ENCODE assay signal across 15 cellular contexts in the genomic region with DNA sequence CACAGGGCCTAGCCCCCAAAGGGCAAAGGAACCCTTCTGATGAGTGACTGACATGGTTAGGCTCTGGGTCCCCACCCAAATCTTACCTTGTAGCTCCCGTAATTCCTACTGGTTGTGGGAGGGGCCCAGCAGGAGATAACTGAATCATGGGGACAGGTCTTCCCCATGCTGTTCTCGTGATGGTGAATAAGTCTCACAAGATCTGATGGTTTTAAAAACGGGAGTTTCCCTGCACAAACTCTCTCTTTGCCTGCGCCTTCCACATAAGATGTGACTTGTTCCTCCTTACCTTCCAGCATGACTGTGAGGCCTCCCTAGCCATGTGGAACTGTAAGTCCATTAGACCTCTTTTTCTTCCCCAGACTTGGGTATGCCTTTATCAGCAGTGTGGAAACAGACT. TPM values are rescaled to one million over a fixed set of nuclear protein-coding genes. Genes with fewer than 3 reads are reported as not detected.
DNase-seq lines count a peak whose midpoint lies in the region; ATAC-seq and TF ChIP-seq lines count a peak whose summit lies in the region.
"Had no signal": no experiment of that assay in that cellular context is flagged by ENCODE, and none has a peak within 500 bp of the region (broad histone marks: within the 10 kb centered on the region; RNA-seq: fewer than 3 reads in every experiment).

No MANE protein-coding gene starts in this region.

- H3K36me3 Mint-ChIP-seq in activated T-cell treated with anti-CD3 and anti-CD28 coated beads, Interleukin-2, amount 50 U/mL, for 24 hours (ENCODE audit: low read depth): peaks cover 94% of the 10 kb centered on the region
- peaks cover 39% of the 10 kb centered on the region for H3K36me3 Mint-ChIP-seq in activated CD4-positive, alpha-beta memory T cell treated with anti-CD3 and anti-CD28 coated beads, Interleukin-2, amount 10 ng/mL, durations not matched to agents 7 days and 5 days (ENCODE audit: low read depth)

- H3K9me3 ChIP-seq in breast epithelium: no peaks in the 10 kb centered on the region
- no peaks in the 10 kb centered on the region for H3K9me3 ChIP-seq in lower lobe of right lung
- no peaks in the 10 kb centered on the region for H3K9me3 ChIP-seq in transverse colon

- H3K4me3 ChIP-seq in breast epithelium (no peak overlapping the region), lower lobe of right lung (no peak overlapping the region), transverse colon (no peak overlapping the region)
- H3K4me3 ChIP-seq: SK-N-MC had no signal

- ATAC-seq in lower lobe of right lung: no peak
- ATAC-seq: activated CD4-positive, alpha-beta T cell treated with anti-CD3 and anti-CD28 coated beads for 36 hours had no signal

- in situ Hi-C loops in transverse colon (cut with MboI; ENCODE audit: low pct_ligation_motif_present in 1 of 4, low pct_unique_long_range_greater_than_20kb in 1 of 4, low sequenced_read_pairs in 3 of 4): no loop called here

- TF ChIP-seq EP300 in transverse colon (IDR thresholded peaks at IDR 0.05; ENCODE audit: low read depth): no peak

- intact Hi-C loops in breast epithelium (cut with DNase I; ENCODE audit: low total_unique reads) (loop anchor here (5.0 kb wide), 1 partner anchor 1287 kb away; no protein-coding TSS in a partner anchor), lower lobe of right lung (cut with DNase I) (no loop called here), transverse colon (cut with DNase I; ENCODE audit: low total_unique reads) (no loop called here)

- POLR2A ChIA-PET in activated CD4-positive, alpha-beta memory T cell treated with anti-CD3 and anti-CD28 coated beads, Interleukin-2, amount 10 ng/mL, durations not matched to agents 7 days and 5 days (lab: Charles Lee): no interaction called here

- H3K27me3 Mint-ChIP-seq in activated T-cell treated with anti-CD3 and anti-CD28 coated beads, Interleukin-2, amount 50 U/mL, for 24 hours: no peaks in the 10 kb centered on the region
- H3K27me3 Mint-ChIP-seq in activated CD4-positive, alpha-beta memory T cell treated with anti-CD3 and anti-CD28 coated beads, Interleukin-2, amount 10 ng/mL, durations not matched to agents 7 days and 5 days: no peaks in the 10 kb centered on the region
- H3K27me3 Mint-ChIP-seq: activated CD4-positive, alpha-beta T cell treated with anti-CD3 and anti-CD28 coated beads for 36 hours had no signal

- H3K27me3 ChIP-seq in breast epithelium: no peaks in the 10 kb centered on the region
- H3K27me3 ChIP-seq in lower lobe of right lung (ENCODE audit: low read depth): no peaks in the 10 kb centered on the region
- no peaks in the 10 kb centered on the region for H3K27me3 ChIP-seq in transverse colon

- H3K4me1 Mint-ChIP-seq in activated T-cell treated with anti-CD3 and anti-CD28 coated beads, Interleukin-2, amount 50 U/mL, for 24 hours (ENCODE audit: low read depth): peaks cover 9% of the 10 kb centered on the region
- peaks cover 31% of the 10 kb centered on the region for H3K4me1 Mint-ChIP-seq in activated CD4-positive, alpha-beta memory T cell treated with anti-CD3 and anti-CD28 coated beads, Interleukin-2, amount 10 ng/mL, durations not matched to agents 7 days and 5 days

- H3K27ac ChIP-seq in breast epithelium (peak overlapping the region; percentile 52 to 60), lower lobe of right lung (peak overlapping the region; percentile 32), transverse colon (peak overlapping the region; percentile 71 to 88 (median 78))

- TF ChIP-seq CTCF in breast epithelium (IDR thresholded peaks at IDR 0.05) (no peak), lower lobe of right lung (IDR thresholded peaks at IDR 0.05) (no peak), transverse colon (IDR thresholded peaks at IDR 0.05) (no peak)

- DNase-seq in activated T-cell treated with anti-CD3 and anti-CD28 coated beads, Interleukin-2, amount 50 U/mL, for 24 hours: no peak
- DNase-seq in activated T-cell treated with anti-CD3 and anti-CD28 coated beads for 4 hours (no peak), breast epithelium (ENCODE audit: low spot score in 2 of 2) (no peak), lower lobe of right lung (no peak), transverse colon (no peak), COLO829 (ENCODE audit: low spot score) (no peak)
- DNase-seq in activated effector memory CD4-positive, alpha-beta T cell treated with anti-CD3 and anti-CD28 coated beads, Interleukin-2, amount 50 U/mL, for 16 hours: no peak
- DNase-seq in activated CD4-positive, alpha-beta memory T cell treated with anti-CD3 and anti-CD28 coated beads, Interleukin-2, amount 10 ng/mL, durations not matched to agents 7 days and 5 days: no peak
- DNase-seq: activated CD4-positive, alpha-beta T cell treated with anti-CD3 and anti-CD28 coated beads for 36 hours; DMS79; KBM-7; NCI-H187; stimulated activated CD4-positive, alpha-beta T cell treated with anti-CD3 and anti-CD28 coated beads, Interleukin-12 subunit alpha, Interleukin-12 subunit beta, amount 100 ng/mL, for 4 hours had no signal

- H3K9me3 Mint-ChIP-seq in activated T-cell treated with anti-CD3 and anti-CD28 coated beads, Interleukin-2, amount 50 U/mL, for 24 hours: no peaks in the 10 kb centered on the region
- H3K9me3 Mint-ChIP-seq in activated CD4-positive, alpha-beta memory T cell treated with anti-CD3 and anti-CD28 coated beads, Interleukin-2, amount 10 ng/mL, durations not matched to agents 7 days and 5 days: no peaks in the 10 kb centered on the region
- H3K9me3 Mint-ChIP-seq: activated T-helper 2 cell treated with anti-CD3 and anti-CD28 coated beads, Interferon-gamma antibody, Interleukin-2, Interleukin-4, amounts not matched to agents 10 μg/mL and 5 μg/mL and 100 μg/mL, durations not matched to agents 14 hours and 24 hours and 36 hours had no signal

- H3K36me3 ChIP-seq in breast epithelium: no peaks in the 10 kb centered on the region
- peaks cover 81% of the 10 kb centered on the region for H3K36me3 ChIP-seq in lower lobe of right lung
- H3K36me3 ChIP-seq in transverse colon: peaks cover 0 to 37% (median 16%) of the 10 kb centered on the region in 4 donors

- H3K27ac Mint-ChIP-seq in activated T-cell treated with anti-CD3 and anti-CD28 coated beads, Interleukin-2, amount 50 U/mL, for 24 hours: peak overlapping the region; percentile 41
- no peak overlapping the region for H3K27ac Mint-ChIP-seq in activated CD4-positive, alpha-beta memory T cell treated with anti-CD3 and anti-CD28 coated beads, Interleukin-2, amount 10 ng/mL, durations not matched to agents 7 days and 5 days
- H3K27ac Mint-ChIP-seq: activated CD4-positive, alpha-beta T cell treated with anti-CD3 and anti-CD28 coated beads for 36 hours; activated T-helper 2 cell treated with anti-CD3 and anti-CD28 coated beads, Interferon-gamma antibody, Interleukin-2, Interleukin-4, amounts not matched to agents 10 μg/mL and 5 μg/mL and 100 μg/mL, durations not matched to agents 14 hours and 24 hours and 36 hours had no signal

- H3K4me3 Mint-ChIP-seq in activated T-cell treated with anti-CD3 and anti-CD28 coated beads, Interleukin-2, amount 50 U/mL, for 24 hours: no peak overlapping the region
- H3K4me3 Mint-ChIP-seq in activated CD4-positive, alpha-beta memory T cell treated with anti-CD3 and anti-CD28 coated beads, Interleukin-2, amount 10 ng/mL, durations not matched to agents 7 days and 5 days: no peak overlapping the region
- H3K4me3 Mint-ChIP-seq: activated CD4-positive, alpha-beta T cell treated with anti-CD3 and anti-CD28 coated beads for 36 hours had no signal

- 66 to 100% methylated on average over 1 to 4 of the region's 4 CpGs for WGBS in transverse colon (ENCODE audit: low coverage in 1 of 2), 2 donors

- CTCF ChIA-PET in activated CD4-positive, alpha-beta memory T cell treated with anti-CD3 and anti-CD28 coated beads, Interleukin-2, amount 10 ng/mL, durations not matched to agents 7 days and 5 days (lab: Charles Lee): no interaction called here

- TF ChIP-seq POLR2A in breast epithelium (IDR thresholded peaks at IDR 0.05): no peak
- no peak for TF ChIP-seq POLR2A in transverse colon (IDR thresholded peaks at IDR 0.05)

- H3K4me1 ChIP-seq in breast epithelium (no peaks in the 10 kb centered on the region), lower lobe of right lung (peaks cover 72% of the 10 kb centered on the region), transverse colon (peaks cover 17 to 53% (median 42%) of the 10 kb centered on the region in 4 donors)

RNA-seq across cellular contexts. Expression of gene TKT, which starts 16.9 kb away (rescaled TPM):
- total RNA-seq in breast epithelium (100 to 1,000 TPM; 130 to 273 (median 131) TPM), lower lobe of right lung (437 TPM), transverse colon (100 to 1,000 TPM in 3 of 4 donors, 10 to 100 TPM in 1; 97.3 to 338 (median 167) TPM)
- 100 to 1,000 TPM; 238 to 240 TPM for total RNA-seq in activated CD4-positive, alpha-beta memory T cell treated with anti-CD3 and anti-CD28 coated beads, Interleukin-2, amount 10 ng/mL, durations not matched to agents 7 days and 5 days
